ENCODE assay signal across 17 cellular contexts in the genomic region with DNA sequence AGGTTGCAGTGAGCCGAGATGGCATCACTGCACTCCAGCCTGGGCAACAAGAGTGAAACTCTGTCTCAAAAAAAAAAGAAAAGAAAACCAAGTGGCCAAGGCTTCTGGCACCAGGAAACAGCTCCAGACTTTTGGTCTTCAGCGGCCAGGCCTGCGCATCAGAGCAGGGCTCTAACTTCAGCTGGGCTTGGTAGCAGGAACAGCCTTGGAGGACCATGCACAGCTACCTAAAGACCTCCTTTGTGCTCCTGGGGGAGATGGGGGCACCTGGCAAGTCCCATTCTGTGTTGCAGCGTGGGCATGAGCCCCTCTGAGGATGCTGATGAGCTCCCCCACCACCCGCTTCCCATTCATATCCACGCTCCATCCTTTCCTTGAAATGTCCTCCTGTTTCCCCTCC.
"Had no signal": no experiment of that assay in that cellular context is flagged by ENCODE, and none has a peak within 500 bp of the region (broad histone marks: within the 10 kb centered on the region; RNA-seq: fewer than 3 reads in every experiment).

No MANE protein-coding gene starts in this region.

- H3K27me3 ChIP-seq: adrenal gland, hepatocyte, ovary, right lobe of liver, thyroid gland had no signal

- H3K4me1 Mint-ChIP-seq: stimulated activated memory B cell treated with anti-CD40 and anti-IgM and Interleukin-4, amounts not matched to agents 10 μg/mL and 1 μg/mL and 100 μg/mL, for 72 hours had no signal

- H3K27ac ChIP-seq: adrenal gland, ovary, right lobe of liver, thyroid gland had no signal

- ATAC-seq: activated CD8-positive, alpha-beta T cell treated with anti-CD3 and anti-CD28 coated beads for 36 hours; left lobe of liver; right lobe of liver; stimulated activated memory B cell treated with anti-CD40 and anti-IgM and Interleukin-4, amounts not matched to agents 10 μg/mL and 1 μg/mL and 100 μg/mL, for 72 hours had no signal

- H3K9me3 ChIP-seq: adrenal gland, ovary, right lobe of liver, thyroid gland had no signal

- H3K36me3 Mint-ChIP-seq: mesothelial cell of epicardium; stimulated activated memory B cell treated with anti-CD40 and anti-IgM and Interleukin-4, amounts not matched to agents 10 μg/mL and 1 μg/mL and 100 μg/mL, for 72 hours had no signal

- H3K27ac Mint-ChIP-seq: activated CD4-positive, alpha-beta T cell treated with anti-CD3 and anti-CD28 coated beads, Interleukin-2, amount 10 ng/mL, durations not matched to agents 24 days and 14 days; activated CD8-positive, alpha-beta T cell treated with anti-CD3 and anti-CD28 coated beads for 36 hours; activated naive CD4-positive, alpha-beta T cell treated with anti-CD3 and anti-CD28 coated beads, Interleukin-2, amount 10 ng/mL, durations not matched to agents 7 days and 5 days; activated T-helper 2 cell treated with anti-CD3 and anti-CD28 coated beads, Interferon-gamma antibody, Interleukin-2, Interleukin-4, amounts not matched to agents 10 μg/mL and 5 μg/mL and 100 μg/mL, durations not matched to agents 14 hours and 24 hours and 36 hours; stimulated activated memory B cell treated with anti-CD40 and anti-IgM and Interleukin-4, amounts not matched to agents 10 μg/mL and 1 μg/mL and 100 μg/mL, for 72 hours; T-helper 1 cell treated with Interleukin-12 subunit alpha and Interleukin-12 subunit beta and Interleukin-4 antibody, amounts not matched to agents 30 μg/mL and 1 μg/mL, for 36 hours had no signal

- H3K9me3 Mint-ChIP-seq: activated CD4-positive, alpha-beta T cell treated with anti-CD3 and anti-CD28 coated beads, Interleukin-2, amount 10 ng/mL, durations not matched to agents 24 days and 14 days; activated CD8-positive, alpha-beta T cell treated with anti-CD3 and anti-CD28 coated beads for 36 hours; activated naive CD4-positive, alpha-beta T cell treated with anti-CD3 and anti-CD28 coated beads, Interleukin-2, amount 10 ng/mL, durations not matched to agents 7 days and 5 days; activated T-helper 2 cell treated with anti-CD3 and anti-CD28 coated beads, Interferon-gamma antibody, Interleukin-2, Interleukin-4, amounts not matched to agents 10 μg/mL and 5 μg/mL and 100 μg/mL, durations not matched to agents 14 hours and 24 hours and 36 hours; mesothelial cell of epicardium; stimulated activated memory B cell treated with anti-CD40 and anti-IgM and Interleukin-4, amounts not matched to agents 10 μg/mL and 1 μg/mL and 100 μg/mL, for 72 hours; T-helper 1 cell treated with Interleukin-12 subunit alpha and Interleukin-12 subunit beta and Interleukin-4 antibody, amounts not matched to agents 30 μg/mL and 1 μg/mL, for 36 hours had no signal

- H2AFZ ChIP-seq: hepatocyte had no signal

- H3K4me3 Mint-ChIP-seq: activated CD4-positive, alpha-beta T cell treated with anti-CD3 and anti-CD28 coated beads, Interleukin-2, amount 10 ng/mL, durations not matched to agents 24 days and 14 days; activated CD8-positive, alpha-beta T cell treated with anti-CD3 and anti-CD28 coated beads for 36 hours; activated naive CD4-positive, alpha-beta T cell treated with anti-CD3 and anti-CD28 coated beads, Interleukin-2, amount 10 ng/mL, durations not matched to agents 7 days and 5 days; mesothelial cell of epicardium; stimulated activated memory B cell treated with anti-CD40 and anti-IgM and Interleukin-4, amounts not matched to agents 10 μg/mL and 1 μg/mL and 100 μg/mL, for 72 hours; T-helper 1 cell treated with Interleukin-12 subunit alpha and Interleukin-12 subunit beta and Interleukin-4 antibody, amounts not matched to agents 30 μg/mL and 1 μg/mL, for 36 hours had no signal

- H3K27me3 Mint-ChIP-seq: activated CD8-positive, alpha-beta T cell treated with anti-CD3 and anti-CD28 coated beads for 36 hours had no signal

- H3K4me3 ChIP-seq: adrenal gland, hepatocyte, ovary, right lobe of liver, thyroid gland had no signal

- H3K4me2 ChIP-seq: hepatocyte had no signal

- H3K4me1 ChIP-seq: adrenal gland, right lobe of liver had no signal

- DNase-seq: activated CD4-positive, alpha-beta T cell treated with anti-CD3 and anti-CD28 coated beads, Interleukin-2, amount 10 ng/mL, durations not matched to agents 24 days and 14 days; activated CD8-positive, alpha-beta T cell treated with anti-CD3 and anti-CD28 coated beads for 36 hours; activated naive CD4-positive, alpha-beta T cell treated with anti-CD3 and anti-CD28 coated beads, Interleukin-2, amount 10 ng/mL, durations not matched to agents 7 days and 5 days; activated T-cell treated with anti-CD3 and anti-CD28 coated beads, Interleukin-2, amount 50 U/mL, for 1 hour; adrenal gland; foreskin fibroblast; islet precursor cell; ovary; right lobe of liver; stimulated activated CD4-positive, alpha-beta T cell treated with anti-CD3 and anti-CD28 coated beads, Interleukin-4, amount 100 ng/mL, for 24 hours; thyroid gland had no signal

- H3K36me3 ChIP-seq: adrenal gland, ovary, right lobe of liver, thyroid gland had no signal
